In genomic region chr19:4385291-4386037, GRCh38 we compare ENCODE assay signal across 1 cellular context.
A peak's percentile ranks its signal among the peaks of the same experiment; 100 is the strongest.
TF ChIP-seq lines count a peak whose summit lies in the region.

No MANE protein-coding gene starts in this region.

TF ChIP-seq in HepG2, 621 proteins besides CTCF, POLR2A, EP300 and RAD21 (continued from another document and continues in another):
- no peak for TF ChIP-seq ZNF784 (CRISPR knock-in tag; IDR thresholded peaks at IDR 0.05; ENCODE audit: borderline replicate concordance)
- TF ChIP-seq BCLAF1 (IDR thresholded peaks at IDR 0.05) = no peak
- TF ChIP-seq ZFP36L1 (CRISPR knock-in tag; IDR thresholded peaks at IDR 0.05) = no peak
- no peak for TF ChIP-seq HIVEP1 (CRISPR knock-in tag; IDR thresholded peaks at IDR 0.05)
- TF ChIP-seq MLXIP (CRISPR knock-in tag; IDR thresholded peaks at IDR 0.05; ENCODE audit: borderline replicate concordance) = no peak
- TF ChIP-seq MZF1 (CRISPR knock-in tag; IDR thresholded peaks at IDR 0.05; ENCODE audit: borderline replicate concordance) = no peak
- no peak for TF ChIP-seq SPEN (CRISPR knock-in tag; IDR thresholded peaks at IDR 0.05; ENCODE audit: low read depth)
- TF ChIP-seq ZBTB42 (CRISPR knock-in tag; IDR thresholded peaks at IDR 0.05) = no peak
- no peak for TF ChIP-seq ZHX2 (IDR thresholded peaks at IDR 0.05; ENCODE audit: low read depth)
- no peak for TF ChIP-seq ZHX2 (CRISPR knock-in tag; IDR thresholded peaks at IDR 0.05; ENCODE audit: borderline replicate concordance)
- no peak for TF ChIP-seq FOSL2 (CRISPR knock-in tag; IDR thresholded peaks at IDR 0.05)
- no peak for TF ChIP-seq SNAPC5 (CRISPR knock-in tag; IDR thresholded peaks at IDR 0.05; ENCODE audit: borderline replicate concordance)
- no peak for TF ChIP-seq ZNF629 (CRISPR knock-in tag; conservative IDR thresholded peaks at IDR 0.05)
- no peak for TF ChIP-seq AKNA (CRISPR knock-in tag; IDR thresholded peaks at IDR 0.05; ENCODE audit: borderline replicate concordance)
- no peak for TF ChIP-seq BORCS8-MEF2B (CRISPR knock-in tag; IDR thresholded peaks at IDR 0.05)
- no peak for TF ChIP-seq ZUFSP (CRISPR knock-in tag; IDR thresholded peaks at IDR 0.05; ENCODE audit: borderline replicate concordance)
- TF ChIP-seq TEAD2 (CRISPR knock-in tag; IDR thresholded peaks at IDR 0.05) = no peak
- no peak for TF ChIP-seq ZNF776 (CRISPR knock-in tag; IDR thresholded peaks at IDR 0.05)
- TF ChIP-seq ATRX (CRISPR knock-in tag; IDR thresholded peaks at IDR 0.05; ENCODE audit: borderline replicate concordance) = no peak
- no peak; the same call in 1 of the 2 replicates for TF ChIP-seq TFAP4 (IDR thresholded peaks at IDR 0.05; ENCODE audit: borderline replicate concordance, low read depth)
- peak; percentile 57; the same call in 1 of the 2 replicates for TF ChIP-seq ARNTL (CRISPR knock-in tag; IDR thresholded peaks at IDR 0.05)
- no peak for TF ChIP-seq ZNF724P (CRISPR knock-in tag; IDR thresholded peaks at IDR 0.05; ENCODE audit: borderline replicate concordance)
- TF ChIP-seq ZNF530 (CRISPR knock-in tag; IDR thresholded peaks at IDR 0.05; ENCODE audit: low read depth) = no peak
- no peak for TF ChIP-seq ZNF891 (CRISPR knock-in tag; IDR thresholded peaks at IDR 0.05)
- TF ChIP-seq CEBPB (IDR thresholded peaks at IDR 0.05; ENCODE audit: borderline replicate concordance, low read depth, low read length) = peak; percentile 22; the same call in 1 of the 2 replicates
- no peak for TF ChIP-seq ZNF597 (CRISPR knock-in tag; IDR thresholded peaks at IDR 0.05)
- peak; percentile 67 for TF ChIP-seq SAP130 (CRISPR knock-in tag; IDR thresholded peaks at IDR 0.05; ENCODE audit: low read depth)
- TF ChIP-seq ZNF354B (CRISPR knock-in tag; IDR thresholded peaks at IDR 0.05) = no peak
- TF ChIP-seq PLRG1 (conservative IDR thresholded peaks at IDR 0.05) = no peak
- no peak for TF ChIP-seq ASH2L (IDR thresholded peaks at IDR 0.05; ENCODE audit: insufficient read length, low read depth, low read length)
- TF ChIP-seq ZNF281 (CRISPR knock-in tag; IDR thresholded peaks at IDR 0.05; ENCODE audit: borderline replicate concordance) = 0 out of 2 replicates have a peak, but pooled peaks have one; percentile 12
